8 cellular contexts compared by ENCODE assay signal in genomic region chr5:81301221-81302015, GRCh38. TPM values are rescaled to one million over a fixed set of nuclear protein-coding genes. Genes with fewer than 3 reads are reported as not detected.
DNase-seq lines count a peak whose midpoint lies in the region; ATAC-seq and TF ChIP-seq lines count a peak whose summit lies in the region.

Gene ZCCHC9 (plus strand): TSS chr5:81301587. CDS start chr5:81304758, 3,171 bp downstream.

- H3K4me1 Mint-ChIP-seq in Caco-2 (ENCODE audit: low read depth, unreplicated experiment), result peaks cover 14% of the 10 kb centered on the region
- H3K4me1 Mint-ChIP-seq in effector memory CD8-positive, alpha-beta T cell (ENCODE audit: low read depth in 2 of 2), result peaks cover 26 to 27% of the 10 kb centered on the region in 2 donors

- peaks cover 18% of the 10 kb centered on the region for H3K4me1 ChIP-seq in Caco-2

- DNase-seq in Caco-2 (peak; percentile 92 to 94), GM20000 (ENCODE audit: low spot score) (peak; percentile 87), HT-29 (ENCODE audit: low spot score) (peak; percentile 98), NOMO-1 treated with DMSO at 0.1 percent for 48 hours (lab: John Stamatoyannopoulos, UW; ENCODE audit: unreplicated experiment) (peak; percentile 96), medulla oblongata (ENCODE audit: extremely low spot score) (peak; percentile 97)
- peak; percentile 87 to 91 for DNase-seq in activated CD8-positive, alpha-beta memory T cell treated with anti-CD3 and anti-CD28 coated beads for 4 hours (ENCODE audit: low read depth in 2 of 2)
- peak; percentile 90 to 92 (median 90) for DNase-seq in effector memory CD8-positive, alpha-beta T cell
- peak; percentile 90 for DNase-seq in stimulated activated CD8-positive, alpha-beta memory T cell treated with anti-CD3 and anti-CD28 coated beads, Interleukin-12 subunit alpha, Interleukin-12 subunit beta, amount 100 ng/mL, for 1 hour (ENCODE audit: low read depth)

- peak within 1 kb of the TSS; percentile 91 for H3K4me3 Mint-ChIP-seq in Caco-2 (ENCODE audit: unreplicated experiment)
- H3K4me3 Mint-ChIP-seq in effector memory CD8-positive, alpha-beta T cell, result peak within 1 kb of the TSS; percentile 94

- peak within 1 kb of the TSS; percentile 86 for H3K4me3 ChIP-seq in Caco-2 (ENCODE audit: low read depth, low read length)

- peak within 1 kb of the TSS; percentile 93 for H3K27ac Mint-ChIP-seq in Caco-2 (ENCODE audit: unreplicated experiment)
- H3K27ac Mint-ChIP-seq in effector memory CD8-positive, alpha-beta T cell, result peak within 1 kb of the TSS; percentile 94 to 97

- peaks cover 3% of the 10 kb centered on the region for H3K36me3 ChIP-seq in Caco-2 (ENCODE audit: control insufficient read depth, insufficient read depth, low read length)

- TSS peak; percentile 53 for BruUV-seq in Caco-2 (replicated peaks; lab: Mats Ljungman, UMichigan)

- CTCF ChIA-PET in Caco-2 (lab: Charles Lee), result interaction anchor here (0.7 to 1.5 kb wide), 5 partner anchors 9 to 864 kb away, joined by 3 read pairs; no protein-coding TSS in a partner anchor

- no peaks in the 10 kb centered on the region for H3K9me3 Mint-ChIP-seq in Caco-2 (ENCODE audit: unreplicated experiment)
- H3K9me3 Mint-ChIP-seq in effector memory CD8-positive, alpha-beta T cell, result no peaks in the 10 kb centered on the region

- H3K27me3 Mint-ChIP-seq in Caco-2 (ENCODE audit: insufficient read depth, unreplicated experiment), result no peaks in the 10 kb centered on the region
- no peaks in the 10 kb centered on the region for H3K27me3 Mint-ChIP-seq in effector memory CD8-positive, alpha-beta T cell

- intact Hi-C loops in Caco-2 (cut with micrococcal nuclease; ENCODE audit: unreplicated experiment), result loop anchor here (1.0 kb wide), 1 partner anchor 70 kb away; no protein-coding TSS in a partner anchor

- no peaks in the 10 kb centered on the region for H3K9me3 ChIP-seq in Caco-2

- peak; percentile 93 for ATAC-seq in effector memory CD8-positive, alpha-beta T cell (replicated peaks)

- H3K36me3 Mint-ChIP-seq in Caco-2 (ENCODE audit: insufficient read depth, unreplicated experiment), result peaks cover 29% of the 10 kb centered on the region
- H3K36me3 Mint-ChIP-seq in effector memory CD8-positive, alpha-beta T cell (ENCODE audit: insufficient read depth), result peaks cover 16% of the 10 kb centered on the region

- TF ChIP-seq CTCF in Caco-2 (IDR thresholded peaks at IDR 0.05; ENCODE audit: insufficient read depth in 1 of 2, low read depth in 1 of 2, low read length in 1 of 2, severe bottlenecking in 1 of 2, unreplicated experiment in 1 of 2) (peak in 1 of 2 experiments; percentile 46), GM20000 (IDR thresholded peaks at IDR 0.05; ENCODE audit: extremely low read depth, missing control alignments) (no peak)

- POLR2A ChIA-PET in Caco-2 (lab: Charles Lee), result interaction anchor here (0.6 kb wide), 1 partner anchor 448 kb away, joined by 5 read pairs; no protein-coding TSS in a partner anchor

- no peaks in the 10 kb centered on the region for H3K27me3 ChIP-seq in Caco-2 (replicated peaks; ENCODE audit: control insufficient read depth, insufficient read depth, low read length)

RNA-seq across cellular contexts. Expression of gene ZCCHC9, which starts in this region (rescaled TPM):
- 72.2 and 82.2 TPM in 2 replicates for total RNA-seq in Caco-2 (2022)
- total RNA-seq in HT-29 (2014; rRNA removed; shearing (Covaris generic)), result 10.3 and 11.2 TPM in 2 replicates

Comparison
In these comparisons a context has a peak if more than half of its experiments do, and no peak if none do; other contexts are left out.
1. Peak in every context shown above with its lines: DNase-seq, ATAC-seq and H3K4me3 ChIP-seq.